ENCODE assay signal across 1 cellular context in the genomic region with DNA sequence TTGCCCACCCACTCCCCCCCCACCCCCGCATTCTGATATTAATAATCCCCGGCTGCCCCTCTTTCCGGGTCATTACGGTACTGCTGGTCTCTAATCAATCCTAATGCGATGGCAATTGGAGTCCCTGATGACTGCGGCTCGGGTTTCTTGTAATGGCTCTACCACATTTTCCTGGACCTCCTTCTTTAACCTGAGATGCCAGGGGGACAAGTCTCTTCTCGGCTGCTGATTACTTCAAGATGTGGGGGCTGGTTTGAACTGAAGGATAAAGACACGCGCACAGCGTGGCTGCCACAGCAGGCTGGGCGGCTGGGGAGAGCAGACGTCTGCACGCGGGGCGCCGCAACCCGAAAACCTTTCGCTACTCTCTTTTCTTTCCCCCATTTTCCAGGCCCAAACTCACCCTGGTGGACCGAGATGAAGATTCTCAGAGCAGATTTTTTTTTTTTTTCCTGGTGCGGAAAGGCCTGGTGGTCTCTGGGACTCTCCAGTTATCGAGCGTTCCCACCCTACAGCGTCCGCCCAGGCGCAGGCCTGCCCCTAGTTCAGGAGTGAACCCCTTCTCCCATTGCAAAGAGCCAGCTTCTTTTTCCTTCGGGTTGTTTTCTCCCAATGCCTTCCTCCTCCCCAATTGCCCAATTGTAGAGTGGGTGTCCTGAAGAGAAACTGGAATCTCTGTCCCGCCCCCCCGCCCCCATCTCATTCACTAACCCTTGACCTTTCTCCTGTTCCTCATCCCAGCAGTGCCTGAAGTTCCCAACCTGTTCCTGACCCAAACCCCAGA.
A peak's percentile ranks its signal among the peaks of the same experiment; 100 is the strongest.
TF ChIP-seq lines count a peak whose summit lies in the region.

No MANE protein-coding gene starts in this region.

TF ChIP-seq in H1, 55 proteins besides CTCF, POLR2A, EP300 and RAD21:
- TF ChIP-seq, protein P1, sequence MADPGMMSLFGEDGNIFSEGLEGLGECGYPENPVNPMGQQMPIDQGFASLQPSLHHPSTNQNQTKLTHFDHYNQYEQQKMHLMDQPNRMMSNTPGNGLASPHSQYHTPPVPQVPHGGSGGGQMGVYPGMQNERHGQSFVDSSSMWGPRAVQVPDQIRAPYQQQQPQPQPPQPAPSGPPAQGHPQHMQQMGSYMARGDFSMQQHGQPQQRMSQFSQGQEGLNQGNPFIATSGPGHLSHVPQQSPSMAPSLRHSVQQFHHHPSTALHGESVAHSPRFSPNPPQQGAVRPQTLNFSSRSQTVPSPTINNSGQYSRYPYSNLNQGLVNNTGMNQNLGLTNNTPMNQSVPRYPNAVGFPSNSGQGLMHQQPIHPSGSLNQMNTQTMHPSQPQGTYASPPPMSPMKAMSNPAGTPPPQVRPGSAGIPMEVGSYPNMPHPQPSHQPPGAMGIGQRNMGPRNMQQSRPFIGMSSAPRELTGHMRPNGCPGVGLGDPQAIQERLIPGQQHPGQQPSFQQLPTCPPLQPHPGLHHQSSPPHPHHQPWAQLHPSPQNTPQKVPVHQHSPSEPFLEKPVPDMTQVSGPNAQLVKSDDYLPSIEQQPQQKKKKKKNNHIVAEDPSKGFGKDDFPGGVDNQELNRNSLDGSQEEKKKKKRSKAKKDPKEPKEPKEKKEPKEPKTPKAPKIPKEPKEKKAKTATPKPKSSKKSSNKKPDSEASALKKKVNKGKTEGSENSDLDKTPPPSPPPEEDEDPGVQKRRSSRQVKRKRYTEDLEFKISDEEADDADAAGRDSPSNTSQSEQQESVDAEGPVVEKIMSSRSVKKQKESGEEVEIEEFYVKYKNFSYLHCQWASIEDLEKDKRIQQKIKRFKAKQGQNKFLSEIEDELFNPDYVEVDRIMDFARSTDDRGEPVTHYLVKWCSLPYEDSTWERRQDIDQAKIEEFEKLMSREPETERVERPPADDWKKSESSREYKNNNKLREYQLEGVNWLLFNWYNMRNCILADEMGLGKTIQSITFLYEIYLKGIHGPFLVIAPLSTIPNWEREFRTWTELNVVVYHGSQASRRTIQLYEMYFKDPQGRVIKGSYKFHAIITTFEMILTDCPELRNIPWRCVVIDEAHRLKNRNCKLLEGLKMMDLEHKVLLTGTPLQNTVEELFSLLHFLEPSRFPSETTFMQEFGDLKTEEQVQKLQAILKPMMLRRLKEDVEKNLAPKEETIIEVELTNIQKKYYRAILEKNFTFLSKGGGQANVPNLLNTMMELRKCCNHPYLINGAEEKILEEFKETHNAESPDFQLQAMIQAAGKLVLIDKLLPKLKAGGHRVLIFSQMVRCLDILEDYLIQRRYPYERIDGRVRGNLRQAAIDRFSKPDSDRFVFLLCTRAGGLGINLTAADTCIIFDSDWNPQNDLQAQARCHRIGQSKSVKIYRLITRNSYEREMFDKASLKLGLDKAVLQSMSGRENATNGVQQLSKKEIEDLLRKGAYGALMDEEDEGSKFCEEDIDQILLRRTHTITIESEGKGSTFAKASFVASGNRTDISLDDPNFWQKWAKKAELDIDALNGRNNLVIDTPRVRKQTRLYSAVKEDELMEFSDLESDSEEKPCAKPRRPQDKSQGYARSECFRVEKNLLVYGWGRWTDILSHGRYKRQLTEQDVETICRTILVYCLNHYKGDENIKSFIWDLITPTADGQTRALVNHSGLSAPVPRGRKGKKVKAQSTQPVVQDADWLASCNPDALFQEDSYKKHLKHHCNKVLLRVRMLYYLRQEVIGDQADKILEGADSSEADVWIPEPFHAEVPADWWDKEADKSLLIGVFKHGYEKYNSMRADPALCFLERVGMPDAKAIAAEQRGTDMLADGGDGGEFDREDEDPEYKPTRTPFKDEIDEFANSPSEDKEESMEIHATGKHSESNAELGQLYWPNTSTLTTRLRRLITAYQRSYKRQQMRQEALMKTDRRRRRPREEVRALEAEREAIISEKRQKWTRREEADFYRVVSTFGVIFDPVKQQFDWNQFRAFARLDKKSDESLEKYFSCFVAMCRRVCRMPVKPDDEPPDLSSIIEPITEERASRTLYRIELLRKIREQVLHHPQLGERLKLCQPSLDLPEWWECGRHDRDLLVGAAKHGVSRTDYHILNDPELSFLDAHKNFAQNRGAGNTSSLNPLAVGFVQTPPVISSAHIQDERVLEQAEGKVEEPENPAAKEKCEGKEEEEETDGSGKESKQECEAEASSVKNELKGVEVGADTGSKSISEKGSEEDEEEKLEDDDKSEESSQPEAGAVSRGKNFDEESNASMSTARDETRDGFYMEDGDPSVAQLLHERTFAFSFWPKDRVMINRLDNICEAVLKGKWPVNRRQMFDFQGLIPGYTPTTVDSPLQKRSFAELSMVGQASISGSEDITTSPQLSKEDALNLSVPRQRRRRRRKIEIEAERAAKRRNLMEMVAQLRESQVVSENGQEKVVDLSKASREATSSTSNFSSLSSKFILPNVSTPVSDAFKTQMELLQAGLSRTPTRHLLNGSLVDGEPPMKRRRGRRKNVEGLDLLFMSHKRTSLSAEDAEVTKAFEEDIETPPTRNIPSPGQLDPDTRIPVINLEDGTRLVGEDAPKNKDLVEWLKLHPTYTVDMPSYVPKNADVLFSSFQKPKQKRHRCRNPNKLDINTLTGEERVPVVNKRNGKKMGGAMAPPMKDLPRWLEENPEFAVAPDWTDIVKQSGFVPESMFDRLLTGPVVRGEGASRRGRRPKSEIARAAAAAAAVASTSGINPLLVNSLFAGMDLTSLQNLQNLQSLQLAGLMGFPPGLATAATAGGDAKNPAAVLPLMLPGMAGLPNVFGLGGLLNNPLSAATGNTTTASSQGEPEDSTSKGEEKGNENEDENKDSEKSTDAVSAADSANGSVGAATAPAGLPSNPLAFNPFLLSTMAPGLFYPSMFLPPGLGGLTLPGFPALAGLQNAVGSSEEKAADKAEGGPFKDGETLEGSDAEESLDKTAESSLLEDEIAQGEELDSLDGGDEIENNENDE (IDR thresholded peaks at IDR 0.05; ENCODE audit: insufficient replicate concordance, low read length), result peak; percentile 99
- TF ChIP-seq RNF2 (IDR thresholded peaks at IDR 0.05; ENCODE audit: borderline replicate concordance, low read depth, low read length, missing control alignments, poor library complexity, severe bottlenecking), result peak; percentile 80
- TF ChIP-seq SP1 (IDR thresholded peaks at IDR 0.05; ENCODE audit: low read depth, low read length), result no peak; the same call in 1 of the 2 replicates
- TF ChIP-seq, protein P2, sequence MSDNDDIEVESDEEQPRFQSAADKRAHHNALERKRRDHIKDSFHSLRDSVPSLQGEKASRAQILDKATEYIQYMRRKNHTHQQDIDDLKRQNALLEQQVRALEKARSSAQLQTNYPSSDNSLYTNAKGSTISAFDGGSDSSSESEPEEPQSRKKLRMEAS (IDR thresholded peaks at IDR 0.05), result 0 out of 2 replicates have a peak, but pooled peaks have one; percentile 16
- TF ChIP-seq GTF2F1 (IDR thresholded peaks at IDR 0.05; ENCODE audit: borderline replicate concordance, low read depth, low read length), result no peak
- TF ChIP-seq RBBP5 (IDR thresholded peaks at IDR 0.05; ENCODE audit: borderline replicate concordance, low read depth, low read length), result peak; percentile 14; the same call in 1 of the 2 replicates
- no peak for TF ChIP-seq POU5F1 (IDR thresholded peaks at IDR 0.05; ENCODE audit: low read depth, low read length)
- peak; percentile 46; the same call in 1 of the 2 replicates for TF ChIP-seq MAFK (IDR thresholded peaks at IDR 0.05; ENCODE audit: low read depth, low read length)
- no peak for TF ChIP-seq BRCA1 (IDR thresholded peaks at IDR 0.05; ENCODE audit: low read depth, low read length)
- TF ChIP-seq SAP30 (IDR thresholded peaks at IDR 0.05; ENCODE audit: insufficient read depth, insufficient replicate concordance, low read length), result no peak
- peak; percentile 29 for TF ChIP-seq ASH2L (IDR thresholded peaks at IDR 0.05; ENCODE audit: low read length)
